1 cellular context compared by ENCODE assay signal in the genomic region with DNA sequence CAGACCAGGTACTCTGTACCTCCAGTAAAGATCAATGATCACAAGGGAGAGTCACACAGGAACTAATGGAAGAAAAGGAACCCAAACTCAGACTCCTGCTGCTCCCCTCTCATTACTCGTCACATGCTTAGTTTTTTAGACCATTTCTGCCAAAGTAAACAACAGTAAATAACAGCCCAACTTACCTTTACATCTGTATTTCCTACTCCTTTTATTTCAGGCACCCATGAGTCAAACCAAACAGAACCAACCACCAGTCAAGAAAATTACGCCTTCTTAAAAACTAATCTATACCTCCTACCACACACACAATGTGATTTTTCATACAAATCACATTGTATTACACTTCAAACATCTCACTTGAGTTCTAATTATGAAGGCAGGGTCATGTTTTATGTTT.
TF ChIP-seq lines count a peak whose summit lies in the region.

No MANE protein-coding gene starts in this region.

TF ChIP-seq in HEK293, 187 proteins besides CTCF, POLR2A, EP300 and RAD21 (continued from another document):
- TF ChIP-seq, protein P1, sequence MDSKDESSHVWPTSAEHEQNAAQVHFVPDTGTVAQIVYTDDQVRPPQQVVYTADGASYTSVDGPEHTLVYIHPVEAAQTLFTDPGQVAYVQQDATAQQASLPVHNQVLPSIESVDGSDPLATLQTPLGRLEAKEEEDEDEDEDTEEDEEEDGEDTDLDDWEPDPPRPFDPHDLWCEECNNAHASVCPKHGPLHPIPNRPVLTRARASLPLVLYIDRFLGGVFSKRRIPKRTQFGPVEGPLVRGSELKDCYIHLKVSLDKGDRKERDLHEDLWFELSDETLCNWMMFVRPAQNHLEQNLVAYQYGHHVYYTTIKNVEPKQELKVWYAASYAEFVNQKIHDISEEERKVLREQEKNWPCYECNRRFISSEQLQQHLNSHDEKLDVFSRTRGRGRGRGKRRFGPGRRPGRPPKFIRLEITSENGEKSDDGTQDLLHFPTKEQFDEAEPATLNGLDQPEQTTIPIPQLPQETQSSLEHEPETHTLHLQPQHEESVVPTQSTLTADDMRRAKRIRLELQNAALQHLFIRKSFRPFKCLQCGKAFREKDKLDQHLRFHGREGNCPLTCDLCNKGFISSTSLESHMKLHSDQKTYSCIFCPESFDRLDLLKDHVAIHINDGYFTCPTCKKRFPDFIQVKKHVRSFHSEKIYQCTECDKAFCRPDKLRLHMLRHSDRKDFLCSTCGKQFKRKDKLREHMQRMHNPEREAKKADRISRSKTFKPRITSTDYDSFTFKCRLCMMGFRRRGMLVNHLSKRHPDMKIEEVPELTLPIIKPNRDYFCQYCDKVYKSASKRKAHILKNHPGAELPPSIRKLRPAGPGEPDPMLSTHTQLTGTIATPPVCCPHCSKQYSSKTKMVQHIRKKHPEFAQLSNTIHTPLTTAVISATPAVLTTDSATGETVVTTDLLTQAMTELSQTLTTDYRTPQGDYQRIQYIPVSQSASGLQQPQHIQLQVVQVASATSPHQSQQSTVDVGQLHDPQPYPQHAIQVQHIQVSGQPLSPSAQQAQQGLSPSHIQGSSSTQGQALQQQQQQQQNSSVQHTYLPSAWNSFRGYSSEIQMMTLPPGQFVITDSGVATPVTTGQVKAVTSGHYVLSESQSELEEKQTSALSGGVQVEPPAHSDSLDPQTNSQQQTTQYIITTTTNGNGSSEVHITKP (tag by site-specific recombination; IDR thresholded peaks at IDR 0.05): peak; percentile 32; the same call in 1 of the 2 replicates
- TF ChIP-seq ZNF138 (tag by site-specific recombination; IDR thresholded peaks at IDR 0.05; ENCODE audit: borderline replicate concordance) (no peak), OSR2 (tag by site-specific recombination; IDR thresholded peaks at IDR 0.05) (0 out of 2 replicates have a peak, but pooled peaks have one; percentile 15), ZNF10 (tag by site-specific recombination; IDR thresholded peaks at IDR 0.05) (peak; percentile 67; the same call in 1 of the 2 replicates), SP2 (tag by site-specific recombination; IDR thresholded peaks at IDR 0.05) (no peak), ZNF510 (tag by site-specific recombination; IDR thresholded peaks at IDR 0.05; ENCODE audit: insufficient replicate concordance) (no peak), SCRT1 (tag by site-specific recombination; IDR thresholded peaks at IDR 0.05; ENCODE audit: borderline replicate concordance) (no peak), MYNN (tag by site-specific recombination; IDR thresholded peaks at IDR 0.05; ENCODE audit: borderline replicate concordance) (no peak), ZNF140 (tag by site-specific recombination; IDR thresholded peaks at IDR 0.05) (no peak), SP7 (tag by site-specific recombination; IDR thresholded peaks at IDR 0.05) (peak; percentile 96), ZSCAN16 (tag by site-specific recombination; IDR thresholded peaks at IDR 0.05) (no peak), ZNF596 (tag by site-specific recombination; IDR thresholded peaks at IDR 0.05) (no peak), ZNF610 (tag by site-specific recombination; IDR thresholded peaks at IDR 0.05; ENCODE audit: borderline replicate concordance) (no peak), ZBTB20 (tag by site-specific recombination; IDR thresholded peaks at IDR 0.05) (peak; percentile 14; the same call in 1 of the 2 replicates)
- TF ChIP-seq, protein P2, sequence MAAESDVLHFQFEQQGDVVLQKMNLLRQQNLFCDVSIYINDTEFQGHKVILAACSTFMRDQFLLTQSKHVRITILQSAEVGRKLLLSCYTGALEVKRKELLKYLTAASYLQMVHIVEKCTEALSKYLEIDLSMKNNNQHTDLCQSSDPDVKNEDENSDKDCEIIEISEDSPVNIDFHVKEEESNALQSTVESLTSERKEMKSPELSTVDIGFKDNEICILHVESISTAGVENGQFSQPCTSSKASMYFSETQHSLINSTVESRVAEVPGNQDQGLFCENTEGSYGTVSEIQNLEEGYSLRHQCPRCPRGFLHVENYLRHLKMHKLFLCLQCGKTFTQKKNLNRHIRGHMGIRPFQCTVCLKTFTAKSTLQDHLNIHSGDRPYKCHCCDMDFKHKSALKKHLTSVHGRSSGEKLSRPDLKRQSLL (tag by site-specific recombination; IDR thresholded peaks at IDR 0.05): no peak
- TF ChIP-seq, protein P3, sequence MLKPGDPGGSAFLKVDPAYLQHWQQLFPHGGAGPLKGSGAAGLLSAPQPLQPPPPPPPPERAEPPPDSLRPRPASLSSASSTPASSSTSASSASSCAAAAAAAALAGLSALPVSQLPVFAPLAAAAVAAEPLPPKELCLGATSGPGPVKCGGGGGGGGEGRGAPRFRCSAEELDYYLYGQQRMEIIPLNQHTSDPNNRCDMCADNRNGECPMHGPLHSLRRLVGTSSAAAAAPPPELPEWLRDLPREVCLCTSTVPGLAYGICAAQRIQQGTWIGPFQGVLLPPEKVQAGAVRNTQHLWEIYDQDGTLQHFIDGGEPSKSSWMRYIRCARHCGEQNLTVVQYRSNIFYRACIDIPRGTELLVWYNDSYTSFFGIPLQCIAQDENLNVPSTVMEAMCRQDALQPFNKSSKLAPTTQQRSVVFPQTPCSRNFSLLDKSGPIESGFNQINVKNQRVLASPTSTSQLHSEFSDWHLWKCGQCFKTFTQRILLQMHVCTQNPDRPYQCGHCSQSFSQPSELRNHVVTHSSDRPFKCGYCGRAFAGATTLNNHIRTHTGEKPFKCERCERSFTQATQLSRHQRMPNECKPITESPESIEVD (tag by site-specific recombination; IDR thresholded peaks at IDR 0.05): 0 out of 2 replicates have a peak, but pooled peaks have one; percentile 12
TF ChIP-seq in HEK293: peak in this region for 7.
